ENCODE assay signal across 9 cellular contexts in the genomic region with DNA sequence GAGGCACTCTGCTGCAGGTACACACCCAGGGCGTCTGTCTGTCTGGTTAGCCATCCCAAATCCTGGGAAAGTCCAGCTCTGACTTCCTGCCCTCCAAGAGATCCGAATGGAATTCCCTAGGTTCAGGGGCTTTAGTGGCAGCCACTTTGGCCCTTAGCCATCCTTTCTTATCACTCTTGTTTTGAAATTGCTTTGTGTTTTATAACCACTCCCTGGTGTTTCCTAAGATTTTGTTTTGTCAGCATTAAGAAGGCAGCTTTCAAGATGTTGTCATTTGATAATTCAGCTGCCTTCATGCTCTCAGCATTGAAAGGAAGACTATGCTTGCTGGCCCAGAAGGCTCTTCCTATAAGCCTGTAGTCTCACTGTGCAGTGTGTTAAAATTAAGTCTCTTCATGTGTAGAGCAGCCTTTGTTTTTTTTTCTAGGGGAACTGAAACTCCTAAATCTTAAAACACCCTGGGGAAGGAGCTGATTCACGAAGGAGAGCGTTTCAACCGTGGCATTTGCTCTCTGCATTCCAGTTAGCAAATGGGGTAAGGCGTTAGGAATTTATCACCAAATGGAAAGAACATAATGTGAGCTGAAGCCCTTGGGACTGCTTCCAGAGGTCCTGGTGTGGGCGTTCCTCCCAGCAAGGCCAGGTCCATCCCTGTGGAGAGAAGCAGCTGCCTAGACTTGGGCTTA. TPM values are rescaled to one million over a fixed set of nuclear protein-coding genes. Genes with fewer than 3 reads are reported as not detected.
DNase-seq lines count a peak whose midpoint lies in the region; ATAC-seq and TF ChIP-seq lines count a peak whose summit lies in the region.
"Had no signal": no experiment of that assay in that cellular context is flagged by ENCODE, and none has a peak within 500 bp of the region (broad histone marks: within the 10 kb centered on the region; RNA-seq: fewer than 3 reads in every experiment).

No MANE protein-coding gene starts in this region.

- POLR2A ChIA-PET in naive thymus-derived CD4-positive, alpha-beta T cell (lab: Charles Lee), result interaction anchor here (0.6 kb wide), 1 partner anchor 297 kb away, joined by 3 read pairs; no protein-coding TSS in a partner anchor

- H3K36me3 Mint-ChIP-seq in naive thymus-derived CD4-positive, alpha-beta T cell, result peaks cover 21 to 68% (median 37%) of the 10 kb centered on the region in 5 donors

- CTCF ChIA-PET in naive thymus-derived CD4-positive, alpha-beta T cell (lab: Charles Lee), result interaction anchor here (0.5 kb wide), 1 partner anchor 962 kb away, joined by 3 read pairs; no protein-coding TSS in a partner anchor

- H3K4me1 ChIP-seq in naive thymus-derived CD4-positive, alpha-beta T cell (ENCODE audit: control insufficient read depth in 2 of 2, insufficient read depth in 2 of 2, low read length in 2 of 2), result peaks cover 0 to 11% of the 10 kb centered on the region in 2 donors

- no peak overlapping the region for H3K27ac ChIP-seq in naive thymus-derived CD4-positive, alpha-beta T cell (ENCODE audit: low read depth, low read length)
- H3K27ac ChIP-seq in substantia nigra (ENCODE audit: low read depth, low read length, poor library complexity, severe bottlenecking), result no peak overlapping the region

- H3K27me3 ChIP-seq in naive thymus-derived CD4-positive, alpha-beta T cell (ENCODE audit: control insufficient read depth in 2 of 2, insufficient read depth in 2 of 2, low read length in 2 of 2), result no peaks in the 10 kb centered on the region

- peak overlapping the region in 6 of 9 donors; percentile 21 to 83 (median 70) for H3K27ac Mint-ChIP-seq in naive thymus-derived CD4-positive, alpha-beta T cell

- H3K4me3 ChIP-seq in epithelial cell of esophagus (ENCODE audit: low read length), result no peak overlapping the region
- H3K4me3 ChIP-seq in naive thymus-derived CD4-positive, alpha-beta T cell (ENCODE audit: low read length), result no peak overlapping the region

- H3K27me3 Mint-ChIP-seq in naive thymus-derived CD4-positive, alpha-beta T cell, result no peaks in the 10 kb centered on the region

- peak overlapping the region in 3 of 10 donors; percentile 11 to 44 (median 29) for H3K4me3 Mint-ChIP-seq in naive thymus-derived CD4-positive, alpha-beta T cell

- ATAC-seq in naive thymus-derived CD4-positive, alpha-beta T cell, result no peak
- ATAC-seq in HG03159 (IDR thresholded peaks at IDR 0.05; ENCODE audit: unreplicated experiment), result no peak

- H3K9me3 ChIP-seq in naive thymus-derived CD4-positive, alpha-beta T cell (ENCODE audit: control insufficient read depth in 2 of 3, low read length in 3 of 3), result no peaks in the 10 kb centered on the region

- intact Hi-C loops in naive thymus-derived CD4-positive, alpha-beta T cell (cut with micrococcal nuclease), result no loop called here

- peak; percentile 68 for DNase-seq in Daoy (ENCODE audit: low read depth)
- DNase-seq in NOMO-1 treated with DMSO at 0.1 percent for 48 hours (lab: John Stamatoyannopoulos, UW; ENCODE audit: unreplicated experiment), result peak; percentile 82
- DNase-seq in epithelial cell of esophagus (ENCODE audit: low read depth), result peak; percentile 38
- DNase-seq in naive thymus-derived CD4-positive, alpha-beta T cell, result no peak
- no peak for DNase-seq in substantia nigra (lab: John Stamatoyannopoulos, UW)
- no peak for DNase-seq in GM19240 (ENCODE audit: insufficient read length, low spot score)
- DNase-seq in NCI-H1694 (lab: John Stamatoyannopoulos, UW), result no peak

- H3K36me3 ChIP-seq in naive thymus-derived CD4-positive, alpha-beta T cell (ENCODE audit: control insufficient read depth in 2 of 3, insufficient read depth in 3 of 3, low read length in 3 of 3), result peaks cover 10 to 67% (median 11%) of the 10 kb centered on the region in 3 experiments

- TF ChIP-seq CTCF in epithelial cell of esophagus (IDR thresholded peaks at IDR 0.05; ENCODE audit: insufficient read depth, low read depth, low read length, missing control alignments), result no peak

- H3K4me1 Mint-ChIP-seq in naive thymus-derived CD4-positive, alpha-beta T cell, result peaks cover 15 to 49% (median 28%) of the 10 kb centered on the region in 7 donors

- H3K9me3 Mint-ChIP-seq in naive thymus-derived CD4-positive, alpha-beta T cell, result no peaks in the 10 kb centered on the region

RNA-seq across cellular contexts. Expression of a gene that starts 14.2 kb away (rescaled TPM):
- total RNA-seq in Daoy (2014; rRNA removed; shearing (Covaris generic)), result 1.1 TPM in 1 of 2 replicates, not detected in the other
- 1 to 10 TPM in 2 of 5 experiments, under 1 TPM in 3; 0.45 to 1.8 (median 0.75) TPM for total RNA-seq in naive thymus-derived CD4-positive, alpha-beta T cell
- not detected for polyA plus RNA-seq in naive thymus-derived CD4-positive, alpha-beta T cell
- total RNA-seq: H1 had no signal

RNA-seq across cellular contexts. Expression of a gene that starts 35.9 kb away (rescaled TPM):
- 84.0 and 85.5 TPM in 2 replicates for total RNA-seq in Daoy (2014; rRNA removed; shearing (Covaris generic))
- total RNA-seq in naive thymus-derived CD4-positive, alpha-beta T cell, result 10 to 100 TPM; 30.7 to 57.9 (median 44.3) TPM
- polyA plus RNA-seq in naive thymus-derived CD4-positive, alpha-beta T cell, result 10 to 100 TPM; 48.4 to 59.4 TPM

RNA-seq across cellular contexts. Expression of a gene that starts 35.9 kb away (rescaled TPM):
- total RNA-seq in Daoy (2014; rRNA removed; shearing (Covaris generic)), result 41.8 and 45.4 TPM in 2 replicates
- total RNA-seq in naive thymus-derived CD4-positive, alpha-beta T cell, result 10 to 100 TPM; 38.5 to 54.0 (median 48.8) TPM
- 10 to 100 TPM; 33.7 to 36.1 TPM for polyA plus RNA-seq in naive thymus-derived CD4-positive, alpha-beta T cell

Comparison
In these comparisons a context has a peak if more than half of its experiments do, and no peak if none do; other contexts are left out.
1. DNase-seq: peak in Daoy (single experiment), NOMO-1 treated with DMSO at 0.1 percent for 48 hours (single experiment) and epithelial cell of esophagus (single experiment); none in naive thymus-derived CD4-positive, alpha-beta T cell (0 of 9), substantia nigra (0 of 49), GM19240 (single experiment) and NCI-H1694 (single experiment).